In genomic region chr21:33931052-33931798, GRCh38 we compare ENCODE assay signal across 8 cellular contexts. TPM values are rescaled to one million over a fixed set of nuclear protein-coding genes. Genes with fewer than 3 reads are reported as not detected.
DNase-seq lines count a peak whose midpoint lies in the region; ATAC-seq, FAIRE-seq and TF ChIP-seq lines count a peak whose summit lies in the region.
"Not testable (repeated sequence)": the region's sequence is repeated elsewhere in the genome, so short reads cannot be mapped to it uniquely, and the experiment has no call there.

No MANE protein-coding gene starts in this region.

- TF ChIP-seq CTCF in DND-41 (IDR thresholded peaks at IDR 0.05; ENCODE audit: borderline replicate concordance, extremely low read depth, low read length, poor library complexity, severe bottlenecking); dorsolateral prefrontal cortex (IDR thresholded peaks at IDR 0.05 in 54 of 56, conservative IDR thresholded peaks at IDR 0.05 in 2 of 56; ENCODE audit: low read depth in 1 of 56, partially characterized antibody in 56 of 56); pancreas (IDR thresholded peaks at IDR 0.05): not testable (repeated sequence)

- peak overlapping the region; percentile 100 for H3K27ac Mint-ChIP-seq in T-helper 1 cell treated with Interleukin-12 subunit alpha and Interleukin-12 subunit beta and Interleukin-4 antibody, amounts not matched to agents 30 μg/mL and 1 μg/mL, for 36 hours

- not testable (repeated sequence) for FAIRE-seq in pancreas (lab: Jason Lieb, UNC)

- not testable (repeated sequence) for H3K9me3 Mint-ChIP-seq in T-helper 1 cell treated with Interleukin-12 subunit alpha and Interleukin-12 subunit beta and Interleukin-4 antibody, amounts not matched to agents 30 μg/mL and 1 μg/mL, for 36 hours; activated T-cell treated with anti-CD3 and anti-CD28 coated beads, Interleukin-2, amount 50 U/mL, for 4 hours

- H2AFZ ChIP-seq in DND-41 (ENCODE audit: low read depth, low read length): peak overlapping the region; percentile 60

- H3K4me3 Mint-ChIP-seq in T-helper 1 cell treated with Interleukin-12 subunit alpha and Interleukin-12 subunit beta and Interleukin-4 antibody, amounts not matched to agents 30 μg/mL and 1 μg/mL, for 36 hours: peak overlapping the region; percentile 98
- peak overlapping the region; percentile 96 for H3K4me3 Mint-ChIP-seq in activated T-cell treated with anti-CD3 and anti-CD28 coated beads, Interleukin-2, amount 50 U/mL, for 4 hours

- not testable (repeated sequence) for H3K27me3 Mint-ChIP-seq in T-helper 1 cell treated with Interleukin-12 subunit alpha and Interleukin-12 subunit beta and Interleukin-4 antibody, amounts not matched to agents 30 μg/mL and 1 μg/mL, for 36 hours (ENCODE audit: low read depth); activated T-cell treated with anti-CD3 and anti-CD28 coated beads, Interleukin-2, amount 50 U/mL, for 4 hours (ENCODE audit: low read depth)

- H3K4me3 ChIP-seq in DND-41 (ENCODE audit: low read depth in 1 of 2, low read length in 2 of 2) (peak overlapping the region; percentile 48 to 67), dorsolateral prefrontal cortex (peak overlapping the region in 49 of 59 donors; percentile 6 to 56 (median 35)), iPS-15b (ENCODE audit: low read depth, low read length) (peak overlapping the region; percentile 75), pancreas (peak overlapping the region in 3 of 4 donors; percentile 6 to 31 (median 12)), stomach smooth muscle (ENCODE audit: low read length in 2 of 2) (peak overlapping the region; percentile 60 to 78)

- DNase-seq in DND-41: peak; percentile 74
- peak; percentile 50 for DNase-seq in NCI-H2171 treated with DMSO at 0.1 percent for 48 hours (lab: John Stamatoyannopoulos, UW)
- DNase-seq in activated T-cell treated with anti-CD3 and anti-CD28 coated beads, Interleukin-2, amount 50 U/mL, for 4 hours: peak; percentile 60
- not testable (repeated sequence) for DNase-seq in dorsolateral prefrontal cortex, pancreas

- peak overlapping the region; percentile 98 for H3K27ac ChIP-seq in DND-41 (ENCODE audit: low read length)
- H3K27ac ChIP-seq in dorsolateral prefrontal cortex: peak overlapping the region in 3 of 59 donors; percentile 8 to 68 (median 38)
- peak overlapping the region in 2 of 4 donors; percentile 42 to 66 for H3K27ac ChIP-seq in pancreas
- not testable (repeated sequence) for H3K27ac ChIP-seq in stomach smooth muscle (ENCODE audit: low read length)

- WGBS in pancreas, 2 donors: 57 to 80% methylated on average over 5 to 10 of the region's 34 CpGs

- H3K4me2 ChIP-seq in DND-41 (ENCODE audit: insufficient read depth, low read length): peak overlapping the region; percentile 74

- not testable (repeated sequence) for H4K20me1 ChIP-seq in DND-41 (ENCODE audit: insufficient read depth, low read length)

- peaks cover 16% of the 10 kb centered on the region for H3K36me3 Mint-ChIP-seq in T-helper 1 cell treated with Interleukin-12 subunit alpha and Interleukin-12 subunit beta and Interleukin-4 antibody, amounts not matched to agents 30 μg/mL and 1 μg/mL, for 36 hours (ENCODE audit: low read depth)
- not testable (repeated sequence) for H3K36me3 Mint-ChIP-seq in activated T-cell treated with anti-CD3 and anti-CD28 coated beads, Interleukin-2, amount 50 U/mL, for 4 hours (ENCODE audit: insufficient read depth)

- H3K4me1 ChIP-seq in DND-41 (ENCODE audit: insufficient read depth, low read length) (peaks cover 39% of the 10 kb centered on the region), stomach smooth muscle (ENCODE audit: control insufficient read depth, insufficient read depth, low read length) (peaks cover 11% of the 10 kb centered on the region)
- H3K4me1 ChIP-seq in iPS-15b (ENCODE audit: control insufficient read depth, insufficient read depth, low read length); pancreas: not testable (repeated sequence)

- H3K9ac ChIP-seq in DND-41 (ENCODE audit: low read depth, low read length): peak overlapping the region; percentile 75
- H3K9ac ChIP-seq in iPS-15b (ENCODE audit: low read depth, low read length): peak overlapping the region; percentile 90
- not testable (repeated sequence) for H3K9ac ChIP-seq in stomach smooth muscle (ENCODE audit: low read length in 2 of 2)

- not testable (repeated sequence) for H3K9me3 ChIP-seq in DND-41 (ENCODE audit: insufficient read depth, low read length, severe bottlenecking); iPS-15b (ENCODE audit: control insufficient read depth, insufficient read depth, low read length); pancreas; stomach smooth muscle (ENCODE audit: control insufficient read depth in 2 of 2, low read length in 2 of 2)

- intact Hi-C loops in dorsolateral prefrontal cortex (cut with DNase I); pancreas (cut with DNase I): not testable (repeated sequence)

- peaks cover 31% of the 10 kb centered on the region for H3K4me1 Mint-ChIP-seq in T-helper 1 cell treated with Interleukin-12 subunit alpha and Interleukin-12 subunit beta and Interleukin-4 antibody, amounts not matched to agents 30 μg/mL and 1 μg/mL, for 36 hours (ENCODE audit: low read depth)
- H3K4me1 Mint-ChIP-seq in activated T-cell treated with anti-CD3 and anti-CD28 coated beads, Interleukin-2, amount 50 U/mL, for 4 hours (ENCODE audit: low read depth): peaks cover 41% of the 10 kb centered on the region

- H3K79me2 ChIP-seq in DND-41 (ENCODE audit: insufficient read depth, low read length): peaks cover 49% of the 10 kb centered on the region

- peaks cover 18% of the 10 kb centered on the region; the same call in 1 of the 2 replicates for H3K36me3 ChIP-seq in DND-41 (ENCODE audit: insufficient read depth, low read length)
- H3K36me3 ChIP-seq in iPS-15b (ENCODE audit: control insufficient read depth, insufficient read depth, low read length); pancreas; stomach smooth muscle (ENCODE audit: control insufficient read depth in 2 of 2, insufficient read depth in 2 of 2, low read length in 2 of 2): not testable (repeated sequence)

- peak; percentile 88 for ATAC-seq in DND-41 (ENCODE audit: insufficient read depth, low read depth)
- ATAC-seq in activated T-cell treated with anti-CD3 and anti-CD28 coated beads, Interleukin-2, amount 50 U/mL, for 4 hours: peak; percentile 98 to 99
- ATAC-seq in pancreas: peak in 3 of 4 donors; percentile 52 to 67 (median 63)

- H3K27me3 ChIP-seq in DND-41 (ENCODE audit: insufficient read depth, low read length, poor library complexity); dorsolateral prefrontal cortex; iPS-15b (ENCODE audit: control insufficient read depth, insufficient read depth, low read length); pancreas; stomach smooth muscle (ENCODE audit: control insufficient read depth in 1 of 2, insufficient read depth in 2 of 2, low read length in 2 of 2): not testable (repeated sequence)

RNA-seq across cellular contexts. Expression of gene ATP5PO, which starts 15.6 kb away (rescaled TPM):
- 100 to 1,000 TPM; 135 to 179 (median 176) TPM for total RNA-seq in activated T-cell treated with anti-CD3 and anti-CD28 coated beads, Interleukin-2, amount 50 U/mL, for 4 hours
- total RNA-seq in dorsolateral prefrontal cortex (100 to 1,000 TPM; 104 to 254 (median 186) TPM), pancreas (10 to 100 TPM; 52.0 to 82.4 (median 72.7) TPM)
- polyA plus RNA-seq in pancreas: 100 to 1,000 TPM; 113 to 124 TPM

Comparison
In these comparisons a context has a peak if more than half of its experiments do, and no peak if none do; other contexts are left out.
1. H3K4me3 ChIP-seq: peak in every context shown above with its lines; median percentile 75 in iPS-15b; 69 in stomach smooth muscle; 58 in DND-41; 35 in dorsolateral prefrontal cortex; 12 in pancreas.